ENCODE assay signal across 14 cellular contexts in the genomic region with DNA sequence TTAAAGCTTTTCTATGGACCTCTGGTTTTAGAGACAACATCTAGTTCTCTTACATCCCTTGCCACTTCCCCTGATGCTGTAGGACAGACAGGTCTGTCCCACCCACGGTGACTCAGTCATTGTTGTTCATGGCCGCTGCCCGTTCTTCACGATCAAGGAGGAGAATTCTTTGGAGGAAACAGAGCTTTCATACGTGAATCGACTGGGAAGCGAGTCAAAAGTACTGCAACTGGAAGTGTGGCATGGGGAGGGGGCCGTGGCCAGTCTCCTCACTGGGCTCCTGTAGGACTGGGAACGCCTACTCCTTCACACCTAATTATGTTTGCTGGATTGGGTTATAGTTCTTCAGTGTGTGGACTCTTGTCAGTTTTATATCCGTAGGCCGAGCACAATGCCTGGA. TPM values are rescaled to one million over a fixed set of nuclear protein-coding genes. Genes with fewer than 3 reads are reported as not detected.
"Had no signal": no experiment of that assay in that cellular context is flagged by ENCODE, and none has a peak within 500 bp of the region (broad histone marks: within the 10 kb centered on the region; RNA-seq: fewer than 3 reads in every experiment).

No MANE protein-coding gene starts in this region.

- H3K9ac ChIP-seq: SK-N-SH had no signal

- H3K4me1 ChIP-seq: foreskin keratinocyte had no signal

- ATAC-seq: foreskin keratinocyte; natural killer cell treated with Interleukin-12 subunit alpha and Interleukin-12 subunit beta and Interleukin-15 and Interleukin-18, amount 100 ng/mL, for 72 hours; WTC11 had no signal

- H3K4me3 Mint-ChIP-seq: natural killer cell treated with Interleukin-12 subunit alpha and Interleukin-12 subunit beta and Interleukin-15 and Interleukin-18, amount 100 ng/mL, for 72 hours; stimulated activated naive CD8-positive, alpha-beta T cell treated with anti-CD3 and anti-CD28 coated beads, Interleukin-15, Interleukin-2, amounts not matched to agents 100 ng/mL and 50 ng/mL, for 24 hours; T-helper 1 cell treated with Interleukin-12 subunit alpha and Interleukin-12 subunit beta and Interleukin-4 antibody, amounts not matched to agents 30 μg/mL and 1 μg/mL, for 36 hours; WTC11 had no signal

- DNase-seq: activated CD4-positive, alpha-beta T cell treated with anti-CD3 and anti-CD28 coated beads, Interleukin-2, amount 50 U/mL, for 1 hour; activated naive CD4-positive, alpha-beta T cell; aorta; foreskin keratinocyte; mesenchymal stem cell; SK-N-SH; stimulated activated CD4-positive, alpha-beta T cell treated with anti-CD3 and anti-CD28 coated beads, Interleukin-4, amount 100 ng/mL, for 1 hour; stimulated activated CD8-positive, alpha-beta memory T cell treated with anti-CD3 and anti-CD28 coated beads, Interleukin-4, amount 100 ng/mL, for 48 hours had no signal

- H3K27ac ChIP-seq: foreskin keratinocyte, vagina had no signal

- H3K36me3 ChIP-seq: vagina had no signal

- H3K27me3 Mint-ChIP-seq: stimulated activated naive CD8-positive, alpha-beta T cell treated with anti-CD3 and anti-CD28 coated beads, Interleukin-15, Interleukin-2, amounts not matched to agents 100 ng/mL and 50 ng/mL, for 24 hours had no signal

- H3K4me2 ChIP-seq: SK-N-SH had no signal

- H3K27ac Mint-ChIP-seq: natural killer cell treated with Interleukin-12 subunit alpha and Interleukin-12 subunit beta and Interleukin-15 and Interleukin-18, amount 100 ng/mL, for 72 hours; stimulated activated naive CD8-positive, alpha-beta T cell treated with anti-CD3 and anti-CD28 coated beads, Interleukin-15, Interleukin-2, amounts not matched to agents 100 ng/mL and 50 ng/mL, for 24 hours; T-helper 1 cell treated with Interleukin-12 subunit alpha and Interleukin-12 subunit beta and Interleukin-4 antibody, amounts not matched to agents 30 μg/mL and 1 μg/mL, for 36 hours; WTC11 had no signal

- H3K27me3 ChIP-seq: vagina had no signal

- H3K4me3 ChIP-seq: vagina had no signal

- H3K36me3 Mint-ChIP-seq: natural killer cell treated with Interleukin-12 subunit alpha and Interleukin-12 subunit beta and Interleukin-15 and Interleukin-18, amount 100 ng/mL, for 72 hours; WTC11 had no signal

- H3K9me3 Mint-ChIP-seq: natural killer cell treated with Interleukin-12 subunit alpha and Interleukin-12 subunit beta and Interleukin-15 and Interleukin-18, amount 100 ng/mL, for 72 hours; stimulated activated naive CD8-positive, alpha-beta T cell treated with anti-CD3 and anti-CD28 coated beads, Interleukin-15, Interleukin-2, amounts not matched to agents 100 ng/mL and 50 ng/mL, for 24 hours; T-helper 1 cell treated with Interleukin-12 subunit alpha and Interleukin-12 subunit beta and Interleukin-4 antibody, amounts not matched to agents 30 μg/mL and 1 μg/mL, for 36 hours; WTC11 had no signal

- H3K9me3 ChIP-seq: SK-N-SH, vagina had no signal

RNA-seq across cellular contexts. Expression of gene RSPH1, which starts 13.2 kb away (rescaled TPM):
- total RNA-seq: dermis microvascular lymphatic vessel endothelial cell, vagina had no signal
